ENCODE assay signal across 10 cellular contexts in the genomic region with DNA sequence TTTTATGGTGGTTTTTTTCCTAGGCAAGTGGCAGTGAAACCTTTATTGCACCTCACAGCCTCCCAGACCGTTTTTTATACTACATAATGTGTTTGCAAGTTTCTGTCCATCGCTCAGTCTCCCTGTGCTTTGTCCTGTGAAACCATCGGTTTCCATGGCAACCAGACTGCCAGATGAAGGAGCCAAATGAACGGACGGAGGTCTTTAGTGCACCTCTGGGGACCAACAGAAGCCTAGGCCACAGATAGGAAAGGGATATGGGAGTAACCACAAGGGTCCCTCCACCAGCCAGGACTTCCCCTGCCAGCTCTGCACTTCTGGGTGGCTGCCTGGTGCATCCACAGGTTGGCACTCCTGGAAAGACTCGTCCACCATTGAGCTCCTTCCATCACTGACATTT.
"Had no signal": no experiment of that assay in that cellular context is flagged by ENCODE, and none has a peak within 500 bp of the region (broad histone marks: within the 10 kb centered on the region; RNA-seq: fewer than 3 reads in every experiment).

No MANE protein-coding gene starts in this region.

- H3K4me1 Mint-ChIP-seq: central memory CD8-positive, alpha-beta T cell; memory B cell had no signal

- H3K4me3 Mint-ChIP-seq: central memory CD8-positive, alpha-beta T cell; memory B cell; T-helper 1 cell treated with Interleukin-12 subunit alpha and Interleukin-12 subunit beta and Interleukin-4 antibody, amounts not matched to agents 30 μg/mL and 1 μg/mL, for 36 hours had no signal

- DNase-seq: activated CD4-positive, alpha-beta T cell treated with anti-CD3 and anti-CD28 coated beads for 4 hours; activated naive CD4-positive, alpha-beta T cell treated with anti-CD3 and anti-CD28 coated beads, Interleukin-2, amount 50 U/mL, for 16 hours; activated T-cell treated with anti-CD3 and anti-CD28 coated beads for 4 hours; adrenal gland; left ventricle myocardium inferior; tibial artery had no signal

- H3K27ac Mint-ChIP-seq: activated T-helper 2 cell treated with anti-CD3 and anti-CD28 coated beads, Interferon-gamma antibody, Interleukin-2, Interleukin-4, amounts not matched to agents 10 μg/mL and 5 μg/mL and 100 μg/mL, durations not matched to agents 14 hours and 24 hours and 36 hours; memory B cell; T-helper 1 cell treated with Interleukin-12 subunit alpha and Interleukin-12 subunit beta and Interleukin-4 antibody, amounts not matched to agents 30 μg/mL and 1 μg/mL, for 36 hours had no signal

- H3K9me3 Mint-ChIP-seq: activated T-helper 2 cell treated with anti-CD3 and anti-CD28 coated beads, Interferon-gamma antibody, Interleukin-2, Interleukin-4, amounts not matched to agents 10 μg/mL and 5 μg/mL and 100 μg/mL, durations not matched to agents 14 hours and 24 hours and 36 hours; central memory CD8-positive, alpha-beta T cell; T-helper 1 cell treated with Interleukin-12 subunit alpha and Interleukin-12 subunit beta and Interleukin-4 antibody, amounts not matched to agents 30 μg/mL and 1 μg/mL, for 36 hours had no signal
